Comparison of ENCODE assay signal across 20 cellular contexts in genomic region chr2:129896226-129897100, GRCh38.
"Had no signal": no experiment of that assay in that cellular context is flagged by ENCODE, and none has a peak within 500 bp of the region (broad histone marks: within the 10 kb centered on the region; RNA-seq: fewer than 3 reads in every experiment).

No MANE protein-coding gene starts in this region.

- H3K9me3 ChIP-seq: adrenal gland had no signal

- H2AFZ ChIP-seq: PC-9 had no signal

- H3K9me3 Mint-ChIP-seq: activated CD4-positive, alpha-beta T cell treated with anti-CD3 and anti-CD28 coated beads, Interleukin-2, amount 10 ng/mL, durations not matched to agents 24 days and 14 days; activated naive CD8-positive, alpha-beta T cell treated with anti-CD3 and anti-CD28 coated beads, Interleukin-2, amount 10 ng/mL, durations not matched to agents 7 days and 5 days; T-helper 1 cell treated with Interleukin-12 subunit alpha and Interleukin-12 subunit beta and Interleukin-4 antibody, amounts not matched to agents 30 μg/mL and 1 μg/mL, for 36 hours had no signal

- H3K4me3 Mint-ChIP-seq: activated CD4-positive, alpha-beta T cell treated with anti-CD3 and anti-CD28 coated beads, Interleukin-2, amount 10 ng/mL, durations not matched to agents 24 days and 14 days; activated naive CD8-positive, alpha-beta T cell treated with anti-CD3 and anti-CD28 coated beads, Interleukin-2, amount 10 ng/mL, durations not matched to agents 7 days and 5 days; T-helper 1 cell treated with Interleukin-12 subunit alpha and Interleukin-12 subunit beta and Interleukin-4 antibody, amounts not matched to agents 30 μg/mL and 1 μg/mL, for 36 hours; WTC11 had no signal

- ATAC-seq: WTC11 had no signal

- H3K4me3 ChIP-seq: adrenal gland, PC-9 had no signal

- H3K27me3 ChIP-seq: adrenal gland had no signal

- H3K27ac ChIP-seq: adrenal gland, PC-9 had no signal

- H3K4me1 ChIP-seq: adrenal gland had no signal

- H3K27ac Mint-ChIP-seq: activated CD4-positive, alpha-beta T cell treated with anti-CD3 and anti-CD28 coated beads, Interleukin-2, amount 10 ng/mL, durations not matched to agents 24 days and 14 days; activated naive CD8-positive, alpha-beta T cell treated with anti-CD3 and anti-CD28 coated beads, Interleukin-2, amount 10 ng/mL, durations not matched to agents 7 days and 5 days; T-helper 1 cell treated with Interleukin-12 subunit alpha and Interleukin-12 subunit beta and Interleukin-4 antibody, amounts not matched to agents 30 μg/mL and 1 μg/mL, for 36 hours; WTC11 had no signal

- H3K36me3 Mint-ChIP-seq: activated naive CD8-positive, alpha-beta T cell treated with anti-CD3 and anti-CD28 coated beads, Interleukin-2, amount 10 ng/mL, durations not matched to agents 7 days and 5 days; WTC11 had no signal

- DNase-seq: activated CD4-positive, alpha-beta T cell treated with anti-CD3 and anti-CD28 coated beads, Interleukin-2, amount 10 ng/mL, durations not matched to agents 24 days and 14 days; activated CD4-positive, alpha-beta T cell treated with anti-CD3 and anti-CD28 coated beads, Interleukin-2, amount 50 U/mL, for 48 hours; activated CD4-positive, CD25-positive, alpha-beta regulatory T cell treated with anti-CD3 and anti-CD28 coated beads, Interleukin-2, amount 50 U/mL, for 72 hours; activated naive CD4-positive, alpha-beta T cell treated with anti-CD3 and anti-CD28 coated beads, Interleukin-2, amount 50 U/mL, for 16 hours; activated naive CD8-positive, alpha-beta T cell treated with anti-CD3 and anti-CD28 coated beads, Interleukin-2, amount 10 ng/mL, durations not matched to agents 7 days and 5 days; activated T-cell treated with anti-CD3 and anti-CD28 coated beads, Interleukin-2, amount 50 U/mL, for 1 hour; anterior cingulate cortex; central memory CD4-positive, alpha-beta T cell; KG1; NCI-H1048; NCI-H146; NCI-H187 treated with DMSO at 0.1 percent for 48 hours; NCI-H2081 treated with DMSO at 0.1 percent for 48 hours; NCI-H446; NCI-H524; PC-9; SHP77 treated with DMSO at 0.1 percent for 48 hours had no signal

- H3K4me2 ChIP-seq: PC-9 had no signal

- H3K4me1 Mint-ChIP-seq: activated CD4-positive, alpha-beta T cell treated with anti-CD3 and anti-CD28 coated beads, Interleukin-2, amount 10 ng/mL, durations not matched to agents 24 days and 14 days; activated naive CD8-positive, alpha-beta T cell treated with anti-CD3 and anti-CD28 coated beads, Interleukin-2, amount 10 ng/mL, durations not matched to agents 7 days and 5 days; WTC11 had no signal

- H3K36me3 ChIP-seq: adrenal gland had no signal
